7 cellular contexts compared by ENCODE assay signal in genomic region chr15:65189102-65189740, GRCh38. TPM values are rescaled to one million over a fixed set of nuclear protein-coding genes. Genes with fewer than 3 reads are reported as not detected.
A peak's percentile ranks its signal among the peaks of the same experiment; 100 is the strongest.
DNase-seq lines count a peak whose midpoint lies in the region; ATAC-seq, FAIRE-seq and TF ChIP-seq lines count a peak whose summit lies in the region.

No MANE protein-coding gene starts in this region.

- no peaks in the 10 kb centered on the region for H3K27me3 ChIP-seq in endothelial cell of umbilical vein (ENCODE audit: control insufficient read depth in 2 of 2, insufficient read depth in 2 of 2, low read length in 2 of 2)

- H3K4me2 ChIP-seq in endothelial cell of umbilical vein (ENCODE audit: insufficient read depth, low read length), result no peak overlapping the region

- peak; percentile 75 for DNase-seq in ELR (ENCODE audit: low read depth)
- peak; percentile 62 for DNase-seq in RPMI7951 (ENCODE audit: low read depth)
- peak; percentile 68 for DNase-seq in endothelial cell of umbilical vein (ENCODE audit: low read depth, low spot score)
- peak; percentile 28 for DNase-seq in posterior vena cava (ENCODE audit: low spot score)

- H3K27ac ChIP-seq in endothelial cell of umbilical vein (ENCODE audit: insufficient read depth, low read depth, low read length), result no peak overlapping the region

- H3K79me2 ChIP-seq in endothelial cell of umbilical vein (ENCODE audit: control insufficient read depth, insufficient read depth, low read length), result peaks cover 7% of the 10 kb centered on the region

- POLR2A ChIA-PET in endothelial cell of umbilical vein (lab: Charles Lee), result interaction anchor here (2.5 kb wide), 1 partner anchor 116 kb away, joined by 10 read pairs; the partner anchor contains the start of gene RNU5B-1

- H3K4me3 ChIP-seq in endothelial cell of umbilical vein (replicated peaks in 1 of 3; ENCODE audit: insufficient read depth in 1 of 3, low read depth in 1 of 3, low read length in 3 of 3), result no peak overlapping the region

- H4K20me1 ChIP-seq in endothelial cell of umbilical vein (replicated peaks; ENCODE audit: control insufficient read depth, extremely low read depth, insufficient read depth, low read length), result no peaks in the 10 kb centered on the region

- H3K36me3 Mint-ChIP-seq in IgD-negative memory B cell, result no peaks in the 10 kb centered on the region

- H3K27me3 Mint-ChIP-seq in IgD-negative memory B cell, result no peaks in the 10 kb centered on the region

- no TSS peak for BruUV-seq in endothelial cell of umbilical vein (replicated peaks; lab: Mats Ljungman, UMichigan)

- H3K4me1 Mint-ChIP-seq in IgD-negative memory B cell, result peaks cover 3 to 10% (median 4%) of the 10 kb centered on the region in 3 donors

- no peaks in the 10 kb centered on the region for H3K9me3 ChIP-seq in endothelial cell of umbilical vein (replicated peaks; ENCODE audit: control insufficient read depth, insufficient read depth, low read length)

- CTCF ChIA-PET in endothelial cell of umbilical vein (lab: Charles Lee), result interaction anchor here (0.7 to 5.1 kb wide), 5 partner anchors 28 to 109 kb away, joined by 3 to 57 read pairs (median 5); partner anchors contain the start of gene PARP16

- H3K4me1 ChIP-seq in endothelial cell of umbilical vein (ENCODE audit: control insufficient read depth, extremely low read depth, insufficient read depth, low read length), result peaks cover 3% of the 10 kb centered on the region

- intact Hi-C loops in endothelial cell of umbilical vein (cut with micrococcal nuclease), result loop anchor here (1.0 to 2.0 kb wide), 4 partner anchors 82 to 196 kb away; no protein-coding TSS in a partner anchor
- intact Hi-C loops in posterior vena cava (cut with DNase I), result loop anchor here in 1 of 2 donors (5.0 kb wide), 1 partner anchor 83 kb away; no protein-coding TSS in a partner anchor

- no peak for TF ChIP-seq POLR2A in endothelial cell of umbilical vein (IDR thresholded peaks at IDR 0.05; ENCODE audit: low read depth, low read length)

- no peak overlapping the region for H3K9ac ChIP-seq in endothelial cell of umbilical vein (replicated peaks; ENCODE audit: extremely low read depth, insufficient read depth, low read length)

- no peaks in the 10 kb centered on the region for H3K9me3 Mint-ChIP-seq in IgD-negative memory B cell

- ATAC-seq in GM18870 (IDR thresholded peaks at IDR 0.05; ENCODE audit: unreplicated experiment) (no peak), HG02852 (IDR thresholded peaks at IDR 0.05; ENCODE audit: unreplicated experiment) (no peak)

- peak; percentile 55 to 60 for TF ChIP-seq CTCF in endothelial cell of umbilical vein (IDR thresholded peaks at IDR 0.05; ENCODE audit: extremely low read depth in 1 of 2, insufficient read depth in 1 of 2, low read depth in 1 of 2, low read length in 2 of 2)

- dilution Hi-C loops in endothelial cell of umbilical vein (cut with MboI; ENCODE audit: extremely low pct_ligation_motif_present, low sequenced_read_pairs), result no loop called here

- peak overlapping the region in 1 of 4 donors; percentile 66 for H3K4me3 Mint-ChIP-seq in IgD-negative memory B cell

- peak overlapping the region; percentile 38 for H2AFZ ChIP-seq in endothelial cell of umbilical vein (ENCODE audit: low read depth, low read length)

- H3K27ac Mint-ChIP-seq in IgD-negative memory B cell, result peak overlapping the region in 2 of 3 donors; percentile 14 to 54

- no peaks in the 10 kb centered on the region for H3K36me3 ChIP-seq in endothelial cell of umbilical vein (ENCODE audit: control insufficient read depth in 2 of 2, extremely low read depth in 1 of 2, insufficient read depth in 2 of 2, low read length in 2 of 2)

- H3K9me1 ChIP-seq in endothelial cell of umbilical vein (replicated peaks; ENCODE audit: control insufficient read depth, extremely low read depth, insufficient read depth, low read length), result no peaks in the 10 kb centered on the region

- peak; percentile 82 for FAIRE-seq in endothelial cell of umbilical vein (lab: Jason Lieb, UNC)

TF ChIP-seq in endothelial cell of umbilical vein, 7 proteins besides CTCF, POLR2A, EP300 and RAD21:
- TF ChIP-seq MYC (IDR thresholded peaks at IDR 0.05; ENCODE audit: low read depth, low read length), result no peak
- TF ChIP-seq GATA2 (IDR thresholded peaks at IDR 0.05; ENCODE audit: insufficient read depth, insufficient read length, low read depth, low read length), result no peak
- no peak for TF ChIP-seq MAX (IDR thresholded peaks at IDR 0.05; ENCODE audit: insufficient read depth, insufficient read length)
- TF ChIP-seq POLR2AphosphoS5 (IDR thresholded peaks at IDR 0.05; ENCODE audit: insufficient read depth, low read depth, low read length), result no peak
- TF ChIP-seq EZH2 (IDR thresholded peaks at IDR 0.05; ENCODE audit: borderline replicate concordance, low read depth, low read length, severe bottlenecking), result no peak
- TF ChIP-seq JUN (IDR thresholded peaks at IDR 0.05; ENCODE audit: borderline replicate concordance, insufficient read depth, insufficient read length, low read depth), result no peak
- TF ChIP-seq FOS (IDR thresholded peaks at IDR 0.05; ENCODE audit: borderline replicate concordance, insufficient read depth, low read length), result no peak
TF ChIP-seq in endothelial cell of umbilical vein: peak in this region for 0.

RNA-seq across cellular contexts. Expression of gene CLPX, which starts 4.1 kb away (rescaled TPM):
- polyA plus RNA-seq in IgD-negative memory B cell, result 31.4 TPM
- total RNA-seq in RPMI7951 (2014; rRNA removed; shearing (Covaris generic)), result 24.9 and 26.9 TPM in 2 replicates
- total RNA-seq in endothelial cell of umbilical vein, result 41.4 and 41.8 TPM in 2 replicates
- 8.0 and 11.1 TPM in 2 replicates for polyA plus RNA-seq in endothelial cell of umbilical vein
- polyA plus RNA-seq in endothelial cell of umbilical vein (2011; cell fraction: cytosol; rRNA removed), result 16.6 and 17.1 TPM in 2 replicates
- polyA plus RNA-seq in endothelial cell of umbilical vein (2011; cell fraction: nucleus; rRNA removed), result 30.3 and 37.4 TPM in 2 replicates
- 30.5 and 36.2 TPM in 2 replicates for polyA plus RNA-seq in endothelial cell of umbilical vein (2012)
- polyA minus RNA-seq in endothelial cell of umbilical vein, result 21.8 and 30.6 TPM in 2 replicates
- 32.0 TPM for polyA minus RNA-seq in endothelial cell of umbilical vein (2011; cell fraction: cytosol; rRNA and poly(A)+ RNA removed)
- 26.0 and 26.6 TPM in 2 replicates for polyA minus RNA-seq in endothelial cell of umbilical vein (2011; cell fraction: nucleus; rRNA and poly(A)+ RNA removed)
- 10 to 100 TPM; 28.9 to 34.8 TPM for total RNA-seq in posterior vena cava

RNA-seq across cellular contexts. Expression of gene CILP, which starts 22.1 kb away (rescaled TPM):
- polyA plus RNA-seq in IgD-negative memory B cell, result not detected
- 0.10 TPM in 1 of 2 replicates, not detected in the other for total RNA-seq in RPMI7951 (2014; rRNA removed; shearing (Covaris generic))
- total RNA-seq in endothelial cell of umbilical vein, result not detected in 2 replicates
- polyA plus RNA-seq in endothelial cell of umbilical vein, result 0.01 and 0.02 TPM in 2 replicates
- not detected in 2 replicates for polyA plus RNA-seq in endothelial cell of umbilical vein (2011; cell fraction: cytosol; rRNA removed)
- 0.04 and 0.14 TPM in 2 replicates for polyA plus RNA-seq in endothelial cell of umbilical vein (2011; cell fraction: nucleus; rRNA removed)
- polyA plus RNA-seq in endothelial cell of umbilical vein (2012), result not detected in 2 replicates
- polyA minus RNA-seq in endothelial cell of umbilical vein, result 0.02 TPM in 1 of 2 replicates, not detected in the other
- not detected for polyA minus RNA-seq in endothelial cell of umbilical vein (2011; cell fraction: cytosol; rRNA and poly(A)+ RNA removed)
- polyA minus RNA-seq in endothelial cell of umbilical vein (2011; cell fraction: nucleus; rRNA and poly(A)+ RNA removed), result 0.10 TPM in 1 of 2 replicates, not detected in the other
- total RNA-seq in posterior vena cava, result 10 to 100 TPM in 1 of 2 donors, 1 to 10 TPM in 1; 9.6 to 43.4 TPM

RNA-seq across cellular contexts. Expression of gene PDCD7, which starts 55.6 kb away (rescaled TPM):
- 13.4 TPM for polyA plus RNA-seq in IgD-negative memory B cell
- total RNA-seq in RPMI7951 (2014; rRNA removed; shearing (Covaris generic)), result 15.1 and 19.1 TPM in 2 replicates
- 19.5 and 26.6 TPM in 2 replicates for total RNA-seq in endothelial cell of umbilical vein
- polyA plus RNA-seq in endothelial cell of umbilical vein, result 11.1 and 12.1 TPM in 2 replicates
- polyA plus RNA-seq in endothelial cell of umbilical vein (2011; cell fraction: cytosol; rRNA removed), result 13.3 and 14.1 TPM in 2 replicates
- polyA plus RNA-seq in endothelial cell of umbilical vein (2011; cell fraction: nucleus; rRNA removed), result 17.1 and 27.8 TPM in 2 replicates
- 12.2 and 13.9 TPM in 2 replicates for polyA plus RNA-seq in endothelial cell of umbilical vein (2012)
- polyA minus RNA-seq in endothelial cell of umbilical vein, result 11.2 and 18.0 TPM in 2 replicates
- 30.2 TPM for polyA minus RNA-seq in endothelial cell of umbilical vein (2011; cell fraction: cytosol; rRNA and poly(A)+ RNA removed)
- polyA minus RNA-seq in endothelial cell of umbilical vein (2011; cell fraction: nucleus; rRNA and poly(A)+ RNA removed), result 11.5 and 14.8 TPM in 2 replicates
- total RNA-seq in posterior vena cava, result 10 to 100 TPM; 17.6 to 19.6 TPM
